8 cellular contexts compared by ENCODE assay signal in genomic region chr15:67116742-67117141, GRCh38. TPM values are rescaled to one million over a fixed set of nuclear protein-coding genes. Genes with fewer than 3 reads are reported as not detected.
DNase-seq lines count a peak whose midpoint lies in the region; ATAC-seq and TF ChIP-seq lines count a peak whose summit lies in the region.

No MANE protein-coding gene starts in this region.

- ATAC-seq in left lobe of liver, result peak; percentile 44
- ATAC-seq in GM19324 (IDR thresholded peaks at IDR 0.05; ENCODE audit: low FRiP score, unreplicated experiment), result no peak

- H3K9me3 ChIP-seq in mammary epithelial cell (replicated peaks; ENCODE audit: insufficient read depth, low read length) (no peaks in the 10 kb centered on the region), tibial nerve (no peaks in the 10 kb centered on the region)

- in situ Hi-C loops in mammary epithelial cell (cut with MboI; ENCODE audit: low sequenced_read_pairs in 2 of 2), result no loop called here

- H3K27ac Mint-ChIP-seq in MCF 10A (ENCODE audit: low read depth, unreplicated experiment), result peak overlapping the region; percentile 97
- peak overlapping the region; percentile 80 for H3K27ac Mint-ChIP-seq in activated CD4-positive, alpha-beta memory T cell treated with anti-CD3 and anti-CD28 coated beads, Interleukin-2, amount 10 ng/mL, durations not matched to agents 7 days and 5 days

- no peaks in the 10 kb centered on the region for H3K27me3 ChIP-seq in mammary epithelial cell (ENCODE audit: insufficient read depth, low read length)
- no peaks in the 10 kb centered on the region for H3K27me3 ChIP-seq in tibial nerve

- H3K4me1 ChIP-seq in mammary epithelial cell (ENCODE audit: insufficient read depth, low read length), result peaks cover 48% of the 10 kb centered on the region
- H3K4me1 ChIP-seq in tibial nerve, result peaks cover 0 to 81% (median 58%) of the 10 kb centered on the region in 4 donors

- no peaks in the 10 kb centered on the region for H4K20me1 ChIP-seq in mammary epithelial cell (ENCODE audit: insufficient read depth, low read length)

- 100% methylated on average over 2 of the region's 2 CpGs for WGBS in mammary epithelial cell (ENCODE audit: low coverage, missing lambda C conversion rate)
- 74 to 85% methylated on average over 2 of the region's 2 CpGs for WGBS in tibial nerve, 2 donors

- H3K36me3 ChIP-seq in mammary epithelial cell (ENCODE audit: insufficient read depth, low read length) (peaks cover 2% of the 10 kb centered on the region), tibial nerve (no peaks in the 10 kb centered on the region)

- no peak overlapping the region for H3K4me3 Mint-ChIP-seq in MCF 10A (ENCODE audit: unreplicated experiment)
- no peak overlapping the region for H3K4me3 Mint-ChIP-seq in activated CD4-positive, alpha-beta memory T cell treated with anti-CD3 and anti-CD28 coated beads, Interleukin-2, amount 10 ng/mL, durations not matched to agents 7 days and 5 days

- BruUV-seq in MCF 10A (replicated peaks; lab: Mats Ljungman, UMichigan) (no TSS peak), mammary epithelial cell (replicated peaks; lab: Mats Ljungman, UMichigan) (no TSS peak)

- peaks cover 46% of the 10 kb centered on the region for H3K4me1 Mint-ChIP-seq in MCF 10A (ENCODE audit: insufficient read depth, unreplicated experiment)
- H3K4me1 Mint-ChIP-seq in activated CD4-positive, alpha-beta memory T cell treated with anti-CD3 and anti-CD28 coated beads, Interleukin-2, amount 10 ng/mL, durations not matched to agents 7 days and 5 days, result peaks cover 93% of the 10 kb centered on the region

- no peaks in the 10 kb centered on the region for H3K27me3 Mint-ChIP-seq in MCF 10A (ENCODE audit: insufficient read depth, unreplicated experiment)
- H3K27me3 Mint-ChIP-seq in activated CD4-positive, alpha-beta memory T cell treated with anti-CD3 and anti-CD28 coated beads, Interleukin-2, amount 10 ng/mL, durations not matched to agents 7 days and 5 days, result no peaks in the 10 kb centered on the region

- CTCF ChIA-PET in MCF 10A (lab: Yijun Ruan, JAX) (no interaction called here), mammary epithelial cell (lab: Charles Lee; ENCODE audit: low non-redundant PET) (no interaction called here)
- CTCF ChIA-PET in activated CD4-positive, alpha-beta memory T cell treated with anti-CD3 and anti-CD28 coated beads, Interleukin-2, amount 10 ng/mL, durations not matched to agents 7 days and 5 days (lab: Charles Lee), result interaction anchor here (1.0 to 1.6 kb wide), 5 partner anchors 10 to 124 kb away, joined by 3 to 6 read pairs (median 5); no protein-coding TSS in a partner anchor

- no peak for DNase-seq in MCF 10A (ENCODE audit: unreplicated experiment)
- DNase-seq in mammary epithelial cell, result no peak
- no peak for DNase-seq in activated CD4-positive, alpha-beta memory T cell treated with anti-CD3 and anti-CD28 coated beads, Interleukin-2, amount 10 ng/mL, durations not matched to agents 7 days and 5 days
- no peak for DNase-seq in left lobe of liver (ENCODE audit: low spot score)
- DNase-seq in tibial nerve (ENCODE audit: low spot score in 2 of 2), result no peak
- no peak for DNase-seq in stimulated activated naive CD4-positive, alpha-beta T cell (lab: John Stamatoyannopoulos, UW)
- DNase-seq in GF-D8 (lab: John Stamatoyannopoulos, UW), result no peak

- POLR2A ChIA-PET in MCF 10A (lab: Yijun Ruan, JAX), result interaction anchor here (0.6 to 2.5 kb wide), 2 partner anchors 10 to 65 kb away, joined by 3 to 7 read pairs; no protein-coding TSS in a partner anchor
- POLR2A ChIA-PET in activated CD4-positive, alpha-beta memory T cell treated with anti-CD3 and anti-CD28 coated beads, Interleukin-2, amount 10 ng/mL, durations not matched to agents 7 days and 5 days (lab: Charles Lee), result interaction anchor here (0.8 to 10.4 kb wide), 19 partner anchors 7 to 52 kb away, joined by 3 to 73 read pairs (median 5); partner anchors contain the start of gene SMAD3

- no peaks in the 10 kb centered on the region for H3K36me3 Mint-ChIP-seq in MCF 10A (ENCODE audit: insufficient read depth, unreplicated experiment)
- H3K36me3 Mint-ChIP-seq in activated CD4-positive, alpha-beta memory T cell treated with anti-CD3 and anti-CD28 coated beads, Interleukin-2, amount 10 ng/mL, durations not matched to agents 7 days and 5 days (ENCODE audit: low read depth), result peaks cover 72% of the 10 kb centered on the region

- H3K4me2 ChIP-seq in mammary epithelial cell (ENCODE audit: insufficient read depth, low read depth, low read length), result no peak overlapping the region

- no peak overlapping the region for H3K9ac ChIP-seq in mammary epithelial cell (ENCODE audit: insufficient read depth, low read length)

- no peaks in the 10 kb centered on the region for H3K9me3 Mint-ChIP-seq in MCF 10A (ENCODE audit: unreplicated experiment)
- H3K9me3 Mint-ChIP-seq in activated CD4-positive, alpha-beta memory T cell treated with anti-CD3 and anti-CD28 coated beads, Interleukin-2, amount 10 ng/mL, durations not matched to agents 7 days and 5 days, result no peaks in the 10 kb centered on the region

- H3K27ac ChIP-seq in mammary epithelial cell (ENCODE audit: insufficient read depth, low read depth, low read length), result no peak overlapping the region
- peak overlapping the region in 3 of 4 donors; percentile 35 to 45 (median 40) for H3K27ac ChIP-seq in tibial nerve

- TF ChIP-seq EP300 in tibial nerve (IDR thresholded peaks at IDR 0.05), result no peak

- TF ChIP-seq CTCF in MCF 10A (IDR thresholded peaks at IDR 0.05; ENCODE audit: unreplicated experiment), result no peak
- TF ChIP-seq CTCF in mammary epithelial cell (conservative IDR thresholded peaks at IDR 0.05 in 1 of 2, IDR thresholded peaks at IDR 0.05 in 1 of 2; ENCODE audit: extremely low read depth in 1 of 2, insufficient read depth in 1 of 2, low read depth in 1 of 2, low read length in 2 of 2), result no peak
- no peak for TF ChIP-seq CTCF in tibial nerve (IDR thresholded peaks at IDR 0.05)

- intact Hi-C loops in MCF 10A (cut with micrococcal nuclease) (no loop called here), mammary epithelial cell (cut with micrococcal nuclease) (no loop called here)

- dilution Hi-C loops in mammary epithelial cell (cut with HindIII; ENCODE audit: low sequenced_read_pairs), result no loop called here

- H3K79me2 ChIP-seq in mammary epithelial cell (ENCODE audit: insufficient read depth, low read length), result peaks cover 89% of the 10 kb centered on the region

- no peak for TF ChIP-seq POLR2A in tibial nerve (IDR thresholded peaks at IDR 0.05)

- no peak overlapping the region for H2AFZ ChIP-seq in mammary epithelial cell (ENCODE audit: low read depth, low read length)

- H3K4me3 ChIP-seq in mammary epithelial cell (replicated peaks in 1 of 3; ENCODE audit: insufficient read depth in 1 of 3, low read depth in 2 of 3, low read length in 3 of 3) (no peak overlapping the region), tibial nerve (no peak overlapping the region)

RNA-seq across cellular contexts. Expression of gene SMAD3, which starts 51.3 kb away (rescaled TPM):
- total RNA-seq in MCF 10A (2022), result 19.9 and 26.1 TPM in 2 replicates
- 10 to 100 TPM in 1 of 2 donors, 1 to 10 TPM in 1; 8.7 to 41.0 TPM for total RNA-seq in mammary epithelial cell
- 29.2 TPM for polyA plus RNA-seq in mammary epithelial cell
- 60.6 TPM for polyA minus RNA-seq in mammary epithelial cell
- 100 to 1,000 TPM; 145 to 148 TPM for total RNA-seq in activated CD4-positive, alpha-beta memory T cell treated with anti-CD3 and anti-CD28 coated beads, Interleukin-2, amount 10 ng/mL, durations not matched to agents 7 days and 5 days
- total RNA-seq in left lobe of liver, result 17.1 TPM
- 10 to 100 TPM; 36.3 to 68.6 (median 44.1) TPM for total RNA-seq in tibial nerve
